15 cellular contexts compared by ENCODE assay signal in genomic region chr3:123330441-123330991, GRCh38.
DNase-seq lines count a peak whose midpoint lies in the region; ATAC-seq and TF ChIP-seq lines count a peak whose summit lies in the region.
"Had no signal": no experiment of that assay in that cellular context is flagged by ENCODE, and none has a peak within 500 bp of the region (broad histone marks: within the 10 kb centered on the region; RNA-seq: fewer than 3 reads in every experiment).

No MANE protein-coding gene starts in this region.

- H3K9me3 ChIP-seq in esophagus muscularis mucosa (no peaks in the 10 kb centered on the region), right lobe of liver (no peaks in the 10 kb centered on the region), stomach (no peaks in the 10 kb centered on the region), H9 (ENCODE audit: control insufficient read depth, low read depth, low read length) (no peaks in the 10 kb centered on the region), PC-9 (ENCODE audit: insufficient read depth, low read depth) (no peaks in the 10 kb centered on the region)
- H3K9me3 ChIP-seq: neutrophil had no signal

- H3K9me3 Mint-ChIP-seq in H9, result no peaks in the 10 kb centered on the region; a peak in 1 of 5 replicates

- ATAC-seq in right lobe of liver, result peak in 2 of 4 donors; percentile 4
- ATAC-seq: esophagus mucosa had no signal

- H2AK5ac ChIP-seq in H9 (ENCODE audit: insufficient read length, low read length), result no peak overlapping the region

- H3K23ac ChIP-seq in H9 (ENCODE audit: insufficient read length, low read depth, low read length), result no peak overlapping the region

- POLR2A ChIA-PET in PC-9 (lab: Charles Lee; ENCODE audit: unreplicated experiment), result interaction anchor here (0.6 kb wide), 1 partner anchor 230 kb away, joined by 3 read pairs; no protein-coding TSS in a partner anchor

- H3K4me1 ChIP-seq in esophagus muscularis mucosa, result peaks cover 59 to 99% (median 89%) of the 10 kb centered on the region in 4 donors
- H3K4me1 ChIP-seq in right lobe of liver, result peaks cover 0 to 19% (median 5%) of the 10 kb centered on the region in 4 donors
- H3K4me1 ChIP-seq in stomach, result peaks cover 0 to 49% (median 21%) of the 10 kb centered on the region in 4 donors
- H3K4me1 ChIP-seq in H9 (ENCODE audit: insufficient read depth, low read length), result no peaks in the 10 kb centered on the region
- no peaks in the 10 kb centered on the region for H3K4me1 ChIP-seq in PC-9 (replicated peaks; ENCODE audit: insufficient read depth)

- H3K36me3 ChIP-seq in esophagus muscularis mucosa (peaks cover 0 to 35% (median 16%) of the 10 kb centered on the region in 4 donors), right lobe of liver (no peaks in the 10 kb centered on the region), stomach (peaks cover 0 to 10% (median 2%) of the 10 kb centered on the region in 4 donors), PC-9 (ENCODE audit: low read depth) (no peaks in the 10 kb centered on the region)
- H3K36me3 ChIP-seq: neutrophil had no signal

- peak; percentile 36 for TF ChIP-seq EP300 in esophagus muscularis mucosa (IDR thresholded peaks at IDR 0.05)
- no peak for TF ChIP-seq EP300 in stomach (IDR thresholded peaks at IDR 0.05)

- H3K4me1 Mint-ChIP-seq in H9, result peaks cover 11 to 18% of the 10 kb centered on the region in 2 experiments

- no peaks in the 10 kb centered on the region for H3F3A ChIP-seq in PC-9 (ENCODE audit: insufficient read depth, low read depth)

- no peaks in the 10 kb centered on the region for H3K9me2 ChIP-seq in PC-9 (ENCODE audit: insufficient read depth)

- TF ChIP-seq POLR2A in esophagus muscularis mucosa (IDR thresholded peaks at IDR 0.05; ENCODE audit: low read depth) (no peak), right lobe of liver (IDR thresholded peaks at IDR 0.05) (no peak), stomach (IDR thresholded peaks at IDR 0.05) (no peak)

- intact Hi-C loops in esophagus muscularis mucosa (cut with DNase I), result no loop called here
- intact Hi-C loops in right lobe of liver (cut with DNase I), result no loop called here
- intact Hi-C loops in stomach (cut with DNase I; ENCODE audit: low total_unique reads), result loop anchor here (5.0 kb wide), 1 partner anchor 227 kb away; no protein-coding TSS in a partner anchor
- intact Hi-C loops in PC-9 (cut with micrococcal nuclease; ENCODE audit: unreplicated experiment), result no loop called here

- no peak overlapping the region for H3K56ac ChIP-seq in H9 (ENCODE audit: insufficient read length, low read depth, low read length)

- H3K4me3 ChIP-seq in esophagus muscularis mucosa (peak overlapping the region in 1 of 4 donors; percentile 10), right lobe of liver (no peak overlapping the region), stomach (no peak overlapping the region), PC-9 (no peak overlapping the region)

- no peak overlapping the region for H4K5ac ChIP-seq in H9 (ENCODE audit: insufficient read length, low read depth, low read length)

- no peak overlapping the region for H2BK5ac ChIP-seq in H9 (ENCODE audit: insufficient read length, low read length)

- CTCF ChIA-PET in PC-9 (lab: Charles Lee), result no interaction called here

- H3K27me3 Mint-ChIP-seq in H9 (ENCODE audit: low read depth), result peaks cover 2% of the 10 kb centered on the region

- no peaks in the 10 kb centered on the region for H3K27me3 ChIP-seq in esophagus muscularis mucosa
- no peaks in the 10 kb centered on the region for H3K27me3 ChIP-seq in right lobe of liver
- H3K27me3 ChIP-seq in stomach, result peaks cover 0 to 10% (median 0%) of the 10 kb centered on the region in 3 donors
- H3K27me3 ChIP-seq in H9 (ENCODE audit: insufficient read depth, low read length), result no peaks in the 10 kb centered on the region
- H3K27me3 ChIP-seq in PC-9 (ENCODE audit: insufficient read depth, low read depth), result no peaks in the 10 kb centered on the region

- no peak overlapping the region for H2BK20ac ChIP-seq in H9 (ENCODE audit: low read depth, low read length, poor library complexity, severe bottlenecking)

- no peak overlapping the region for H2BK12ac ChIP-seq in H9 (ENCODE audit: insufficient read length, low read depth, low read length)

- no peak overlapping the region for H3K4me3 Mint-ChIP-seq in H9

- H3T11ph ChIP-seq in H9 (ENCODE audit: low read length), result no peak overlapping the region

- H4K20me1 ChIP-seq in H9 (ENCODE audit: control insufficient read depth, insufficient read depth, insufficient read length) (no peaks in the 10 kb centered on the region), PC-9 (ENCODE audit: insufficient read depth) (no peaks in the 10 kb centered on the region)

- H2BK15ac ChIP-seq in H9 (ENCODE audit: low read depth, low read length), result no peak overlapping the region

- no peak overlapping the region for H3K9ac ChIP-seq in H9 (ENCODE audit: extremely low read depth, insufficient read length, low read length)

- no peak overlapping the region for H3K4ac ChIP-seq in H9 (ENCODE audit: low read depth, low read length)

- H3K4me2 ChIP-seq in H9 (ENCODE audit: insufficient read depth, insufficient read length, low read length) (no peak overlapping the region), PC-9 (no peak overlapping the region)

- H4K8ac ChIP-seq in H9 (replicated peaks; ENCODE audit: insufficient read length, low read depth, low read length), result no peak overlapping the region

- BruUV-seq in PC-9 (replicated peaks; lab: Mats Ljungman, UMichigan), result no TSS peak

- no peaks in the 10 kb centered on the region for H3K79me1 ChIP-seq in H9 (ENCODE audit: insufficient read depth, low read depth, low read length, poor library complexity, severe bottlenecking)

- no peak overlapping the region for H4K91ac ChIP-seq in H9 (ENCODE audit: insufficient read length, low read depth, low read length)

- peak overlapping the region in 1 of 3 experiments; percentile 3; a peak in 1 of 7 replicates for H3K27ac Mint-ChIP-seq in H9

- peak; percentile 26 for DNase-seq in COLO829 (ENCODE audit: low spot score)
- no peak for DNase-seq in esophagus muscularis mucosa (ENCODE audit: extremely low spot score)
- DNase-seq in right lobe of liver, result peak in 1 of 3 donors; percentile 50
- DNase-seq in stomach, result no peak
- DNase-seq in H9, result no peak
- DNase-seq in NK-92 treated with Interleukin-12 subunit alpha and Interleukin-12 subunit beta, amount 100 ng/mL, for 24 hours (lab: John Stamatoyannopoulos, UW), result no peak
- DNase-seq in SK-N-DZ (ENCODE audit: low spot score), result no peak
- no peak for DNase-seq in PC-9
- DNase-seq: ACHN, amniotic stem cell, dermis blood vessel endothelial cell, KBM-7, NCI-H1092 treated with DMSO at 0.1 percent for 48 hours had no signal

- no peak overlapping the region for H2BK120ac ChIP-seq in H9 (ENCODE audit: low read depth, low read length, poor library complexity, severe bottlenecking)

- H3K27ac ChIP-seq in esophagus muscularis mucosa (replicated peaks in 1 of 4), result peak overlapping the region; percentile 77 to 88 (median 83)
- peak overlapping the region in 2 of 3 donors; percentile 29 to 49 for H3K27ac ChIP-seq in right lobe of liver
- H3K27ac ChIP-seq in stomach, result peak overlapping the region in 4 of 5 donors; percentile 52 to 72 (median 71)
- no peak overlapping the region for H3K27ac ChIP-seq in H9 (ENCODE audit: insufficient read length, low read depth, low read length)
- H3K27ac ChIP-seq in PC-9, result no peak overlapping the region
- H3K27ac ChIP-seq: neutrophil had no signal

- H3K14ac ChIP-seq in H9 (ENCODE audit: insufficient read depth, low read length), result no peak overlapping the region

- H3K18ac ChIP-seq in H9 (ENCODE audit: insufficient read length, low read depth, low read length), result no peak overlapping the region

- H3K79me2 ChIP-seq in H9 (ENCODE audit: insufficient read depth, low read length), result no peaks in the 10 kb centered on the region
- H3K79me2 ChIP-seq in PC-9 (ENCODE audit: low read depth), result no peaks in the 10 kb centered on the region

- TF ChIP-seq CTCF in esophagus muscularis mucosa (IDR thresholded peaks at IDR 0.05), result no peak
- TF ChIP-seq CTCF in right lobe of liver (IDR thresholded peaks at IDR 0.05), result no peak
- TF ChIP-seq CTCF in stomach (IDR thresholded peaks at IDR 0.05), result no peak
- TF ChIP-seq CTCF in H9 (conservative IDR thresholded peaks at IDR 0.05), result no peak
- no peak for TF ChIP-seq CTCF in PC-9 (conservative IDR thresholded peaks at IDR 0.05)

- no peak overlapping the region for H2AFZ ChIP-seq in H9 (ENCODE audit: low read length)
- H2AFZ ChIP-seq in PC-9, result no peak overlapping the region

- 40% methylated on average over 12 of the region's 15 CpGs for WGBS in esophagus muscularis mucosa
- 89% methylated on average over 8 of the region's 15 CpGs for WGBS in right lobe of liver (ENCODE audit: insufficient coverage, low coverage, low lambda C conversion rate, missing lambda C conversion rate)
- 57 to 80% (median 74%) methylated on average over 14 to 15 of the region's 15 CpGs for WGBS in stomach, 5 donors
- WGBS in H9 (ENCODE audit: extremely low coverage, insufficient read length, low lambda C conversion rate), result no CpG with 5 or more reads among the region's 15 CpGs

- H3K23me2 ChIP-seq in H9 (ENCODE audit: insufficient read length, low read depth, low read length, poor library complexity, severe bottlenecking), result no peaks in the 10 kb centered on the region

- no peaks in the 10 kb centered on the region; a peak in 1 of 7 replicates for H3K36me3 Mint-ChIP-seq in H9 (ENCODE audit: insufficient read depth in 1 of 3, low read depth in 3 of 3)

Comparison
In these comparisons a context has a peak if more than half of its experiments do, and no peak if none do; other contexts are left out.
1. H3K27ac ChIP-seq: peak in esophagus muscularis mucosa (4 of 4), right lobe of liver (2 of 3) and stomach (4 of 5); none in H9 (single experiment) and PC-9 (single experiment).